8 cellular contexts compared by ENCODE assay signal in the genomic region with DNA sequence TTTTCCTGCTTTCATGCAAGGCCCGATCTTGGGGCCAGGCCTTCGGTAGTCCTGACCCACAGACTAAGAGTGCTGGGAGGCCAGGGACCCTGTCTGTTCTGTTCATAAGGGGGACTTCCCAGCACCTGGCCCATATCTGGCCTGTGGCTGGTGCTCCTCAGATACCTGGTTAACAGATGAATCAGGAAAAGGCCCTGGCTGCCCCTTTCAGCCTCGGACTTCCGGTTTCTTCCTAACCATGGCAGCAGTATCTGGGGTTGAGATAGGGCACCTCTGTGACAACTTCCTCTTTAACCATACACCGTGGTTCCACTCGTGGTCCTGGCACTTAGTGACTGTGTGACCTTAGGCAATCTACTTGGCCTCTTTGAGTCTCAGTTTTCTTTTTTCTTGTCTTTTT. TPM values are rescaled to one million over a fixed set of nuclear protein-coding genes. Genes with fewer than 3 reads are reported as not detected.
A peak's percentile ranks its signal among the peaks of the same experiment; 100 is the strongest.
DNase-seq lines count a peak whose midpoint lies in the region; ATAC-seq, FAIRE-seq and TF ChIP-seq lines count a peak whose summit lies in the region.

No MANE protein-coding gene starts in this region.

- ATAC-seq in GM21367 (IDR thresholded peaks at IDR 0.05; ENCODE audit: unreplicated experiment) (peak; percentile 43), HG03521 (IDR thresholded peaks at IDR 0.05; ENCODE audit: unreplicated experiment) (peak; percentile 47), gastrocnemius medialis (no peak)

- no peaks in the 10 kb centered on the region for H3K36me3 Mint-ChIP-seq in type B pancreatic cell

- no peaks in the 10 kb centered on the region for H3K27me3 Mint-ChIP-seq in type B pancreatic cell

- H3K36me3 ChIP-seq in mammary epithelial cell (ENCODE audit: insufficient read depth, low read length): no peaks in the 10 kb centered on the region
- no peaks in the 10 kb centered on the region for H3K36me3 ChIP-seq in gastrocnemius medialis
- H3K36me3 ChIP-seq in kidney (ENCODE audit: control insufficient read depth in 1 of 2, insufficient read depth in 2 of 2, low read length in 2 of 2): no peaks in the 10 kb centered on the region

- H2AFZ ChIP-seq in mammary epithelial cell (ENCODE audit: low read depth, low read length): peak overlapping the region; percentile 27

- H3K4me1 Mint-ChIP-seq in type B pancreatic cell (ENCODE audit: unreplicated experiment): peaks cover 3% of the 10 kb centered on the region

- BruUV-seq in mammary epithelial cell (replicated peaks; lab: Mats Ljungman, UMichigan): no TSS peak

- no peak overlapping the region for H3K9ac ChIP-seq in mammary epithelial cell (ENCODE audit: insufficient read depth, low read length)
- no peak overlapping the region for H3K9ac ChIP-seq in kidney (ENCODE audit: low read length in 2 of 2)

- FAIRE-seq in kidney (lab: Jason Lieb, UNC): no peak

- H3K4me3 ChIP-seq in mammary epithelial cell (replicated peaks in 1 of 3; ENCODE audit: insufficient read depth in 1 of 3, low read depth in 2 of 3, low read length in 3 of 3) (no peak overlapping the region), gastrocnemius medialis (no peak overlapping the region), kidney (ENCODE audit: low read length in 2 of 2) (no peak overlapping the region)

- peaks cover 16% of the 10 kb centered on the region for H3K4me1 ChIP-seq in mammary epithelial cell (ENCODE audit: insufficient read depth, low read length)
- H3K4me1 ChIP-seq in gastrocnemius medialis: no peaks in the 10 kb centered on the region
- H3K4me1 ChIP-seq in kidney (ENCODE audit: control insufficient read depth in 1 of 2, insufficient read depth in 1 of 2, low read depth in 1 of 2, low read length in 2 of 2): peaks cover 5 to 11% of the 10 kb centered on the region in 2 donors

- intact Hi-C loops in mammary epithelial cell (cut with micrococcal nuclease) (no loop called here), gastrocnemius medialis (cut with DNase I; ENCODE audit: low total_unique reads) (no loop called here), kidney (cut with DNase I) (no loop called here)

- no peak overlapping the region for H3K4me2 ChIP-seq in mammary epithelial cell (ENCODE audit: insufficient read depth, low read depth, low read length)

- DNase-seq in GM13976 (ENCODE audit: low spot score): peak; percentile 54
- peak; percentile 5 for DNase-seq in mammary epithelial cell
- no peak for DNase-seq in type B pancreatic cell (ENCODE audit: extremely low spot score, unreplicated experiment)
- DNase-seq in gastrocnemius medialis: no peak
- no peak for DNase-seq in kidney
- no peak for DNase-seq in NCI-H446 (lab: John Stamatoyannopoulos, UW)

- no peaks in the 10 kb centered on the region for H3K79me2 ChIP-seq in mammary epithelial cell (ENCODE audit: insufficient read depth, low read length)

- CTCF ChIA-PET in mammary epithelial cell (lab: Charles Lee; ENCODE audit: low non-redundant PET): no interaction called here

- in situ Hi-C loops in GM13976 (cut with MboI; ENCODE audit: low sequenced_read_pairs, unreplicated experiment): no loop called here
- in situ Hi-C loops in mammary epithelial cell (cut with MboI; ENCODE audit: low sequenced_read_pairs in 2 of 2): no loop called here
- in situ Hi-C loops in gastrocnemius medialis (cut with MboI; ENCODE audit: low sequenced_read_pairs in 4 of 4): loop anchor here in 1 of 4 donors (10.0 kb wide), 1 partner anchor 57 kb away; no protein-coding TSS in a partner anchor

- TF ChIP-seq CTCF in GM13976 (IDR thresholded peaks at IDR 0.05; ENCODE audit: borderline replicate concordance, control extremely low read depth, extremely low read depth, insufficient read depth, missing control alignments) (no peak), mammary epithelial cell (conservative IDR thresholded peaks at IDR 0.05 in 1 of 2, IDR thresholded peaks at IDR 0.05 in 1 of 2; ENCODE audit: extremely low read depth in 1 of 2, insufficient read depth in 1 of 2, low read depth in 1 of 2, low read length in 2 of 2) (no peak), type B pancreatic cell (conservative IDR thresholded peaks at IDR 0.05) (no peak), gastrocnemius medialis (IDR thresholded peaks at IDR 0.05 in 4 of 5, conservative IDR thresholded peaks at IDR 0.05 in 1 of 5) (no peak), kidney (IDR thresholded peaks at IDR 0.05; ENCODE audit: borderline replicate concordance, extremely low read depth, insufficient read depth) (no peak)

- no peak overlapping the region for H3K27ac ChIP-seq in mammary epithelial cell (ENCODE audit: insufficient read depth, low read depth, low read length)
- no peak overlapping the region for H3K27ac ChIP-seq in gastrocnemius medialis
- H3K27ac ChIP-seq in kidney (ENCODE audit: low read depth in 2 of 2, low read length in 2 of 2): peak overlapping the region in 1 of 2 donors; percentile 23

- no peak overlapping the region for H3K27ac Mint-ChIP-seq in type B pancreatic cell

- 70% methylated on average over 3 of the region's 6 CpGs for WGBS in mammary epithelial cell (ENCODE audit: low coverage, missing lambda C conversion rate)

- H3K27me3 ChIP-seq in mammary epithelial cell (ENCODE audit: insufficient read depth, low read length): no peaks in the 10 kb centered on the region
- no peaks in the 10 kb centered on the region for H3K27me3 ChIP-seq in gastrocnemius medialis

- H3K4me3 Mint-ChIP-seq in type B pancreatic cell: no peak overlapping the region

- no peak for TF ChIP-seq POLR2A in gastrocnemius medialis (IDR thresholded peaks at IDR 0.05)

- H3K9me3 ChIP-seq in mammary epithelial cell (replicated peaks; ENCODE audit: insufficient read depth, low read length) (no peaks in the 10 kb centered on the region), gastrocnemius medialis (no peaks in the 10 kb centered on the region), kidney (ENCODE audit: control insufficient read depth in 1 of 2, low read length in 2 of 2) (no peaks in the 10 kb centered on the region)

- dilution Hi-C loops in mammary epithelial cell (cut with HindIII; ENCODE audit: low sequenced_read_pairs): no loop called here

- H4K20me1 ChIP-seq in mammary epithelial cell (ENCODE audit: insufficient read depth, low read length): no peaks in the 10 kb centered on the region

- no peaks in the 10 kb centered on the region for H3K9me3 Mint-ChIP-seq in type B pancreatic cell

RNA-seq across cellular contexts. Expression of gene PLCG2, which starts 18.4 kb away (rescaled TPM):
- 1 to 10 TPM; 6.9 to 8.2 TPM for total RNA-seq in mammary epithelial cell
- polyA plus RNA-seq in mammary epithelial cell: 2.5 TPM
- 15.7 TPM for polyA minus RNA-seq in mammary epithelial cell
- 12.4 and 31.1 TPM in 2 replicates for total RNA-seq in type B pancreatic cell (ENCODE audit: low replicate concordance)
- total RNA-seq in gastrocnemius medialis: 1 to 10 TPM; 1.8 to 3.0 (median 2.1) TPM
- total RNA-seq in kidney: 50.7 TPM
- polyA plus RNA-seq in kidney (ENCODE audit: insufficient read depth, low read depth, low replicate concordance): 55.6 TPM

Comparison
In these comparisons a context has a peak if more than half of its experiments do, and no peak if none do; other contexts are left out.
1. DNase-seq: peak in GM13976 (single experiment) and mammary epithelial cell (single experiment); none in type B pancreatic cell (single experiment), gastrocnemius medialis (0 of 2), kidney (single experiment) and NCI-H446 (0 of 2).
2. ATAC-seq: peak in GM21367 (single experiment) and HG03521 (single experiment); none in gastrocnemius medialis (0 of 2).